Comparison of ENCODE assay signal across 1 cellular context in genomic region chr2:27588308-27588707, GRCh38.
TF ChIP-seq lines count a peak whose summit lies in the region.

No MANE protein-coding gene starts in this region.

TF ChIP-seq in K562, 482 proteins besides CTCF, POLR2A, EP300 and RAD21:
- no peak for TF ChIP-seq CREBBP (IDR thresholded peaks at IDR 0.05; ENCODE audit: low read depth, low read length)
- peak; percentile 74 for TF ChIP-seq HINFP (tag; conservative IDR thresholded peaks at IDR 0.05; ENCODE audit: low read depth)
